Comparison of ENCODE assay signal across 14 cellular contexts in genomic region chr14:82003418-82003817, GRCh38.
DNase-seq lines count a peak whose midpoint lies in the region; ATAC-seq and TF ChIP-seq lines count a peak whose summit lies in the region.
"Had no signal": no experiment of that assay in that cellular context is flagged by ENCODE, and none has a peak within 500 bp of the region (broad histone marks: within the 10 kb centered on the region; RNA-seq: fewer than 3 reads in every experiment).

No MANE protein-coding gene starts in this region.

- no peak overlapping the region for H3K4me3 Mint-ChIP-seq in progenitor cell of endocrine pancreas (ENCODE audit: low read depth)
- H3K4me3 Mint-ChIP-seq: CD4-positive, alpha-beta T cell had no signal

- H3K27ac ChIP-seq in thoracic aorta = peak overlapping the region; percentile 20 to 67
- H3K27ac ChIP-seq: 22Rv1, A549, C4-2B, HL-60 had no signal

- in situ Hi-C loops in SK-MEL-5 (cut with HindIII; ENCODE audit: low pct_unique_long_range_greater_than_20kb, low sequenced_read_pairs) = no loop called here

- no peaks in the 10 kb centered on the region for H3K36me3 Mint-ChIP-seq in progenitor cell of endocrine pancreas (ENCODE audit: insufficient read depth)

- DNase-seq in NCI-H2107 treated with DMSO at 0.1 percent for 48 hours (lab: John Stamatoyannopoulos, UW; ENCODE audit: unreplicated experiment) (peak; percentile 35), NCI-H2107 (lab: John Stamatoyannopoulos, UW) (no peak), DMS79 (lab: John Stamatoyannopoulos, UW) (peak; percentile 27), SK-MEL-5 (ENCODE audit: low read depth, low spot score) (peak; percentile 33), thoracic aorta (ENCODE audit: low spot score) (no peak), progenitor cell of endocrine pancreas (ENCODE audit: low spot score, unreplicated experiment) (no peak), left colon (no peak)
- DNase-seq: AML-193; CD4-positive, alpha-beta T cell; HCEC 1CT had no signal

- H3K27ac Mint-ChIP-seq in progenitor cell of endocrine pancreas = no peak overlapping the region
- H3K27ac Mint-ChIP-seq: CD4-positive, alpha-beta T cell had no signal

- H3K9me3 Mint-ChIP-seq in progenitor cell of endocrine pancreas (ENCODE audit: low read depth) = no peaks in the 10 kb centered on the region

- H3K27me3 Mint-ChIP-seq in progenitor cell of endocrine pancreas = no peaks in the 10 kb centered on the region
- H3K27me3 Mint-ChIP-seq: CD4-positive, alpha-beta T cell had no signal

- peaks cover 0 to 16% of the 10 kb centered on the region in 2 donors for H3K4me1 ChIP-seq in thoracic aorta (ENCODE audit: control insufficient read depth in 1 of 2, low read depth in 2 of 2)
- H3K4me1 ChIP-seq: A549 had no signal

- no peak for TF ChIP-seq CTCF in thoracic aorta (IDR thresholded peaks at IDR 0.05)
- no peak for TF ChIP-seq CTCF in progenitor cell of endocrine pancreas (IDR thresholded peaks at IDR 0.05; ENCODE audit: unreplicated experiment)

- H3K27me3 ChIP-seq in thoracic aorta (replicated peaks; ENCODE audit: insufficient read depth) = no peaks in the 10 kb centered on the region

- peak; percentile 95 for ATAC-seq in thoracic aorta (ENCODE audit: insufficient number of reproducible peaks, low FRiP score, low read depth)
- no peak for ATAC-seq in left colon
- ATAC-seq: A549 had no signal

- no peaks in the 10 kb centered on the region for H3K9me3 ChIP-seq in thoracic aorta
- H3K9me3 ChIP-seq: A549 had no signal

- no peaks in the 10 kb centered on the region for H3K36me3 ChIP-seq in thoracic aorta

- intact Hi-C loops in left colon (cut with DNase I, micrococcal nuclease) = no loop called here

- H3K4me3 ChIP-seq in thoracic aorta = no peak overlapping the region
- H3K4me3 ChIP-seq: A549 had no signal

- no peaks in the 10 kb centered on the region for H3K4me1 Mint-ChIP-seq in progenitor cell of endocrine pancreas (ENCODE audit: low read depth)

Comparison
In these comparisons a context has a peak if more than half of its experiments do, and no peak if none do; other contexts are left out.
1. DNase-seq: peak in NCI-H2107 treated with DMSO at 0.1 percent for 48 hours (single experiment), DMS79 (single experiment) and SK-MEL-5 (single experiment); none in NCI-H2107 (single experiment), thoracic aorta (single experiment), progenitor cell of endocrine pancreas (single experiment) and left colon (0 of 2).